ENCODE assay signal across 1 cellular context in genomic region chr19:11091343-11092153, GRCh38.
TF ChIP-seq lines count a peak whose summit lies in the region.

No MANE protein-coding gene starts in this region.

TF ChIP-seq in HepG2, 621 proteins besides CTCF, POLR2A, EP300 and RAD21 (continued from another document and continues in another):
- TF ChIP-seq, protein P1, sequence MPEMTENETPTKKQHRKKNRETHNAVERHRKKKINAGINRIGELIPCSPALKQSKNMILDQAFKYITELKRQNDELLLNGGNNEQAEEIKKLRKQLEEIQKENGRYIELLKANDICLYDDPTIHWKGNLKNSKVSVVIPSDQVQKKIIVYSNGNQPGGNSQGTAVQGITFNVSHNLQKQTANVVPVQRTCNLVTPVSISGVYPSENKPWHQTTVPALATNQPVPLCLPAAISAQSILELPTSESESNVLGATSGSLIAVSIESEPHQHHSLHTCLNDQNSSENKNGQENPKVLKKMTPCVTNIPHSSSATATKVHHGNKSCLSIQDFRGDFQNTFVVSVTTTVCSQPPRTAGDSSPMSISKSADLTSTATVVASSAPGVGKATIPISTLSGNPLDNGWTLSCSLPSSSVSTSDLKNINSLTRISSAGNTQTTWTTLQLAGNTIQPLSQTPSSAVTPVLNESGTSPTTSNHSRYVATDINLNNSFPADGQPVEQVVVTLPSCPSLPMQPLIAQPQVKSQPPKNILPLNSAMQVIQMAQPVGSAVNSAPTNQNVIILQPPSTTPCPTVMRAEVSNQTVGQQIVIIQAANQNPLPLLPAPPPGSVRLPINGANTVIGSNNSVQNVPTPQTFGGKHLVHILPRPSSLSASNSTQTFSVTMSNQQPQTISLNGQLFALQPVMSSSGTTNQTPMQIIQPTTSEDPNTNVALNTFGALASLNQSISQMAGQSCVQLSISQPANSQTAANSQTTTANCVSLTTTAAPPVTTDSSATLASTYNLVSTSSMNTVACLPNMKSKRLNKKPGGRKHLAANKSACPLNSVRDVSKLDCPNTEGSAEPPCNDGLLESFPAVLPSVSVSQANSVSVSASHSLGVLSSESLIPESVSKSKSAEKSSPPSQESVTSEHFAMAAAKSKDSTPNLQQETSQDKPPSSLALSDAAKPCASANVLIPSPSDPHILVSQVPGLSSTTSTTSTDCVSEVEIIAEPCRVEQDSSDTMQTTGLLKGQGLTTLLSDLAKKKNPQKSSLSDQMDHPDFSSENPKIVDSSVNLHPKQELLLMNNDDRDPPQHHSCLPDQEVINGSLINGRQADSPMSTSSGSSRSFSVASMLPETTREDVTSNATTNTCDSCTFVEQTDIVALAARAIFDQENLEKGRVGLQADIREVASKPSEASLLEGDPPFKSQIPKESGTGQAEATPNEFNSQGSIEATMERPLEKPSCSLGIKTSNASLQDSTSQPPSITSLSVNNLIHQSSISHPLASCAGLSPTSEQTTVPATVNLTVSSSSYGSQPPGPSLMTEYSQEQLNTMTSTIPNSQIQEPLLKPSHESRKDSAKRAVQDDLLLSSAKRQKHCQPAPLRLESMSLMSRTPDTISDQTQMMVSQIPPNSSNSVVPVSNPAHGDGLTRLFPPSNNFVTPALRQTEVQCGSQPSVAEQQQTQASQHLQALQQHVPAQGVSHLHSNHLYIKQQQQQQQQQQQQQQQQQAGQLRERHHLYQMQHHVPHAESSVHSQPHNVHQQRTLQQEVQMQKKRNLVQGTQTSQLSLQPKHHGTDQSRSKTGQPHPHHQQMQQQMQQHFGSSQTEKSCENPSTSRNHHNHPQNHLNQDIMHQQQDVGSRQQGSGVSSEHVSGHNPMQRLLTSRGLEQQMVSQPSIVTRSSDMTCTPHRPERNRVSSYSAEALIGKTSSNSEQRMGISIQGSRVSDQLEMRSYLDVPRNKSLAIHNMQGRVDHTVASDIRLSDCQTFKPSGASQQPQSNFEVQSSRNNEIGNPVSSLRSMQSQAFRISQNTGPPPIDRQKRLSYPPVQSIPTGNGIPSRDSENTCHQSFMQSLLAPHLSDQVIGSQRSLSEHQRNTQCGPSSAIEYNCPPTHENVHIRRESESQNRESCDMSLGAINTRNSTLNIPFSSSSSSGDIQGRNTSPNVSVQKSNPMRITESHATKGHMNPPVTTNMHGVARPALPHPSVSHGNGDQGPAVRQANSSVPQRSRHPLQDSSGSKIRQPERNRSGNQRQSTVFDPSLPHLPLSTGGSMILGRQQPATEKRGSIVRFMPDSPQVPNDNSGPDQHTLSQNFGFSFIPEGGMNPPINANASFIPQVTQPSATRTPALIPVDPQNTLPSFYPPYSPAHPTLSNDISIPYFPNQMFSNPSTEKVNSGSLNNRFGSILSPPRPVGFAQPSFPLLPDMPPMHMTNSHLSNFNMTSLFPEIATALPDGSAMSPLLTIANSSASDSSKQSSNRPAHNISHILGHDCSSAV (CRISPR knock-in tag; IDR thresholded peaks at IDR 0.05; ENCODE audit: borderline replicate concordance) = no peak
- peak; percentile 56; the same call in 1 of the 2 replicates for TF ChIP-seq TAF1 (CRISPR knock-in tag; IDR thresholded peaks at IDR 0.05)
- peak; percentile 11 for TF ChIP-seq ASH2L (IDR thresholded peaks at IDR 0.05; ENCODE audit: insufficient read length, low read depth, low read length)
- 0 out of 2 replicates have a peak, but pooled peaks have one; percentile 71 for TF ChIP-seq NKX3-1 (CRISPR knock-in tag; IDR thresholded peaks at IDR 0.05)
- TF ChIP-seq TFDP1 (CRISPR knock-in tag; IDR thresholded peaks at IDR 0.05; ENCODE audit: borderline replicate concordance) = no peak
- TF ChIP-seq ZNF232 (CRISPR knock-in tag; IDR thresholded peaks at IDR 0.05; ENCODE audit: borderline replicate concordance) = no peak; the same call in 1 of the 2 replicates
- no peak for TF ChIP-seq ZBTB7A (CRISPR knock-in tag; IDR thresholded peaks at IDR 0.05)
- no peak for TF ChIP-seq SIX1 (CRISPR knock-in tag; IDR thresholded peaks at IDR 0.05; ENCODE audit: borderline replicate concordance)
- TF ChIP-seq HMG20B (CRISPR knock-in tag; conservative IDR thresholded peaks at IDR 0.05) = no peak
- 0 out of 2 replicates have a peak, but pooled peaks have one; percentile 29 for TF ChIP-seq ZNF142 (CRISPR knock-in tag; IDR thresholded peaks at IDR 0.05)
- no peak for TF ChIP-seq SRSF4 (IDR thresholded peaks at IDR 0.05; ENCODE audit: low read depth, low read length, poor library complexity, severe bottlenecking)
- TF ChIP-seq ZNF20 (CRISPR knock-in tag; IDR thresholded peaks at IDR 0.05) = no peak
- TF ChIP-seq FOXK1 (CRISPR knock-in tag; IDR thresholded peaks at IDR 0.05; ENCODE audit: borderline replicate concordance, low read depth) = no peak
- TF ChIP-seq, protein P2, sequence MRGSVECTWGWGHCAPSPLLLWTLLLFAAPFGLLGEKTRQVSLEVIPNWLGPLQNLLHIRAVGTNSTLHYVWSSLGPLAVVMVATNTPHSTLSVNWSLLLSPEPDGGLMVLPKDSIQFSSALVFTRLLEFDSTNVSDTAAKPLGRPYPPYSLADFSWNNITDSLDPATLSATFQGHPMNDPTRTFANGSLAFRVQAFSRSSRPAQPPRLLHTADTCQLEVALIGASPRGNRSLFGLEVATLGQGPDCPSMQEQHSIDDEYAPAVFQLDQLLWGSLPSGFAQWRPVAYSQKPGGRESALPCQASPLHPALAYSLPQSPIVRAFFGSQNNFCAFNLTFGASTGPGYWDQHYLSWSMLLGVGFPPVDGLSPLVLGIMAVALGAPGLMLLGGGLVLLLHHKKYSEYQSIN (CRISPR knock-in tag; IDR thresholded peaks at IDR 0.05; ENCODE audit: borderline replicate concordance) = no peak
- peak; percentile 59; the same call in 1 of the 2 replicates for TF ChIP-seq ZC3H4 (CRISPR knock-in tag; IDR thresholded peaks at IDR 0.05; ENCODE audit: borderline replicate concordance)
- no peak for TF ChIP-seq THAP11 (CRISPR knock-in tag; IDR thresholded peaks at IDR 0.05)
- TF ChIP-seq, protein P3, sequence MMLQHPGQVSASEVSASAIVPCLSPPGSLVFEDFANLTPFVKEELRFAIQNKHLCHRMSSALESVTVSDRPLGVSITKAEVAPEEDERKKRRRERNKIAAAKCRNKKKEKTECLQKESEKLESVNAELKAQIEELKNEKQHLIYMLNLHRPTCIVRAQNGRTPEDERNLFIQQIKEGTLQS (CRISPR knock-in tag; IDR thresholded peaks at IDR 0.05) = peak; percentile 83; the same call in 1 of the 2 replicates
- no peak for TF ChIP-seq ZNF468 (CRISPR knock-in tag; IDR thresholded peaks at IDR 0.05)
- peak; percentile 35; the same call in 1 of the 2 replicates for TF ChIP-seq MYC (CRISPR knock-in tag; IDR thresholded peaks at IDR 0.05; ENCODE audit: borderline replicate concordance)
- TF ChIP-seq REXO4 (CRISPR knock-in tag; IDR thresholded peaks at IDR 0.05; ENCODE audit: borderline replicate concordance) = no peak
- no peak for TF ChIP-seq ZBTB33 (CRISPR knock-in tag; IDR thresholded peaks at IDR 0.05)
- peak; percentile 50; the same call in 1 of the 2 replicates for TF ChIP-seq ZSCAN9 (CRISPR knock-in tag; IDR thresholded peaks at IDR 0.05; ENCODE audit: borderline replicate concordance)
- TF ChIP-seq ZKSCAN5 (CRISPR knock-in tag; IDR thresholded peaks at IDR 0.05) = no peak
- TF ChIP-seq, protein P4, sequence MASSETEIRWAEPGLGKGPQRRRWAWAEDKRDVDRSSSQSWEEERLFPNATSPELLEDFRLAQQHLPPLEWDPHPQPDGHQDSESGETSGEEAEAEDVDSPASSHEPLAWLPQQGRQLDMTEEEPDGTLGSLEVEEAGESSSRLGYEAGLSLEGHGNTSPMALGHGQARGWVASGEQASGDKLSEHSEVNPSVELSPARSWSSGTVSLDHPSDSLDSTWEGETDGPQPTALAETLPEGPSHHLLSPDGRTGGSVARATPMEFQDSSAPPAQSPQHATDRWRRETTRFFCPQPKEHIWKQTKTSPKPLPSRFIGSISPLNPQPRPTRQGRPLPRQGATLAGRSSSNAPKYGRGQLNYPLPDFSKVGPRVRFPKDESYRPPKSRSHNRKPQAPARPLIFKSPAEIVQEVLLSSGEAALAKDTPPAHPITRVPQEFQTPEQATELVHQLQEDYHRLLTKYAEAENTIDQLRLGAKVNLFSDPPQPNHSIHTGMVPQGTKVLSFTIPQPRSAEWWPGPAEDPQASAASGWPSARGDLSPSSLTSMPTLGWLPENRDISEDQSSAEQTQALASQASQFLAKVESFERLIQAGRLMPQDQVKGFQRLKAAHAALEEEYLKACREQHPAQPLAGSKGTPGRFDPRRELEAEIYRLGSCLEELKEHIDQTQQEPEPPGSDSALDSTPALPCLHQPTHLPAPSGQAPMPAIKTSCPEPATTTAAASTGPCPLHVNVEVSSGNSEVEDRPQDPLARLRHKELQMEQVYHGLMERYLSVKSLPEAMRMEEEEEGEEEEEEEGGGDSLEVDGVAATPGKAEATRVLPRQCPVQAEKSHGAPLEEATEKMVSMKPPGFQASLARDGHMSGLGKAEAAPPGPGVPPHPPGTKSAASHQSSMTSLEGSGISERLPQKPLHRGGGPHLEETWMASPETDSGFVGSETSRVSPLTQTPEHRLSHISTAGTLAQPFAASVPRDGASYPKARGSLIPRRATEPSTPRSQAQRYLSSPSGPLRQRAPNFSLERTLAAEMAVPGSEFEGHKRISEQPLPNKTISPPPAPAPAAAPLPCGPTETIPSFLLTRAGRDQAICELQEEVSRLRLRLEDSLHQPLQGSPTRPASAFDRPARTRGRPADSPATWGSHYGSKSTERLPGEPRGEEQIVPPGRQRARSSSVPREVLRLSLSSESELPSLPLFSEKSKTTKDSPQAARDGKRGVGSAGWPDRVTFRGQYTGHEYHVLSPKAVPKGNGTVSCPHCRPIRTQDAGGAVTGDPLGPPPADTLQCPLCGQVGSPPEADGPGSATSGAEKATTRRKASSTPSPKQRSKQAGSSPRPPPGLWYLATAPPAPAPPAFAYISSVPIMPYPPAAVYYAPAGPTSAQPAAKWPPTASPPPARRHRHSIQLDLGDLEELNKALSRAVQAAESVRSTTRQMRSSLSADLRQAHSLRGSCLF (CRISPR knock-in tag; IDR thresholded peaks at IDR 0.05; ENCODE audit: borderline replicate concordance) = 0 out of 2 replicates have a peak, but pooled peaks have one; percentile 34
